In genomic region chr2:104568247-104568646, GRCh38 we compare ENCODE assay signal across 24 cellular contexts.
DNase-seq lines count a peak whose midpoint lies in the region; ATAC-seq and TF ChIP-seq lines count a peak whose summit lies in the region.
"Had no signal": no experiment of that assay in that cellular context is flagged by ENCODE, and none has a peak within 500 bp of the region (broad histone marks: within the 10 kb centered on the region; RNA-seq: fewer than 3 reads in every experiment).

No MANE protein-coding gene starts in this region.

- H2BK5ac ChIP-seq in mesenchymal stem cell (ENCODE audit: low read depth, low read length, poor library complexity, severe bottlenecking), result no peak overlapping the region

- H3K14ac ChIP-seq in mesenchymal stem cell (ENCODE audit: low read length in 2 of 2), result no peak overlapping the region

- no peak overlapping the region for H3K23ac ChIP-seq in mesenchymal stem cell (ENCODE audit: low read length in 2 of 2)

- no peak overlapping the region for H3K18ac ChIP-seq in mesenchymal stem cell (ENCODE audit: low read depth in 1 of 2, low read length in 2 of 2)

- CTCF ChIA-PET in CD4-positive, alpha-beta memory T cell (lab: Charles Lee; ENCODE audit: partially characterized antibody), result no interaction called here

- H3K4ac ChIP-seq in mesenchymal stem cell (ENCODE audit: low read depth in 1 of 2, low read length in 2 of 2), result no peak overlapping the region

- H3K27me3 ChIP-seq in SJCRH30 (no peaks in the 10 kb centered on the region), mesenchymal stem cell (ENCODE audit: control insufficient read depth in 1 of 2, insufficient read depth in 1 of 2, low read length in 2 of 2) (no peaks in the 10 kb centered on the region), gastrocnemius medialis (no peaks in the 10 kb centered on the region)
- no peaks in the 10 kb centered on the region for H3K27me3 ChIP-seq in CD4-positive, alpha-beta memory T cell (ENCODE audit: insufficient read depth, low read length)
- H3K27me3 ChIP-seq: BLaER1 treated with 17β-estradiol and CSF1 and Interleukin-3, amounts not matched to agents 10 nM and 100 nM had no signal

- H2BK15ac ChIP-seq in mesenchymal stem cell (ENCODE audit: low read depth, poor library complexity, severe bottlenecking), result no peak overlapping the region

- H3K27ac Mint-ChIP-seq in stimulated activated naive B cell treated with anti-CD40 and anti-IgM and Interleukin-4, amounts not matched to agents 10 μg/mL and 1 μg/mL and 100 μg/mL, for 72 hours, result peak overlapping the region; percentile 5
- H3K27ac Mint-ChIP-seq in CD4-positive, alpha-beta memory T cell, result no peak overlapping the region
- H3K27ac Mint-ChIP-seq: B cell; CD4-positive, alpha-beta T cell; CD8-positive, alpha-beta memory T cell had no signal

- no peak overlapping the region for H3K4me2 ChIP-seq in mesenchymal stem cell (ENCODE audit: low read length, poor library complexity, severe bottlenecking)
- H3K4me2 ChIP-seq: A549; BLaER1 treated with 17β-estradiol and CSF1 and Interleukin-3, amounts not matched to agents 10 nM and 100 nM had no signal

- no peak overlapping the region for H2BK120ac ChIP-seq in mesenchymal stem cell (ENCODE audit: low read depth, low read length)

- H3K9me3 Mint-ChIP-seq in stimulated activated naive B cell treated with anti-CD40 and anti-IgM and Interleukin-4, amounts not matched to agents 10 μg/mL and 1 μg/mL and 100 μg/mL, for 72 hours, result no peaks in the 10 kb centered on the region
- H3K9me3 Mint-ChIP-seq in CD4-positive, alpha-beta memory T cell, result peaks cover 0 to 10% (median 2%) of the 10 kb centered on the region in 8 donors
- H3K9me3 Mint-ChIP-seq: CD4-positive, alpha-beta T cell had no signal

- H3K4me1 ChIP-seq in SJCRH30 (peaks cover 5% of the 10 kb centered on the region; the same call in 1 of the 2 replicates), mesenchymal stem cell (ENCODE audit: control insufficient read depth, insufficient read depth, low read depth, low read length) (no peaks in the 10 kb centered on the region), gastrocnemius medialis (no peaks in the 10 kb centered on the region)
- H3K4me1 ChIP-seq in CD4-positive, alpha-beta memory T cell (ENCODE audit: insufficient read depth, low read length), result no peaks in the 10 kb centered on the region
- H3K4me1 ChIP-seq: A549 had no signal

- H3K4me3 ChIP-seq in SJCRH30 (no peak overlapping the region), mesenchymal stem cell (ENCODE audit: insufficient read depth in 1 of 2, low read depth in 1 of 2, low read length in 2 of 2) (no peak overlapping the region), gastrocnemius medialis (no peak overlapping the region)
- H3K4me3 ChIP-seq in CD4-positive, alpha-beta memory T cell (ENCODE audit: low read length in 2 of 2), result no peak overlapping the region
- H3K4me3 ChIP-seq: A549; BLaER1 treated with 17β-estradiol and CSF1 and Interleukin-3, amounts not matched to agents 10 nM and 100 nM; GM12878 had no signal

- intact Hi-C loops in gastrocnemius medialis (cut with DNase I; ENCODE audit: low total_unique reads), result no loop called here
- intact Hi-C loops in CD4-positive, alpha-beta memory T cell (cut with micrococcal nuclease), result no loop called here

- DNase-seq in SJCRH30, result peak; percentile 15 to 51
- no peak for DNase-seq in mesenchymal stem cell
- no peak for DNase-seq in gastrocnemius medialis
- no peak for DNase-seq in stimulated activated naive B cell treated with anti-CD40 and anti-IgM and Interleukin-4, amounts not matched to agents 10 μg/mL and 1 μg/mL and 100 μg/mL, for 72 hours
- DNase-seq in stimulated activated CD4-positive, alpha-beta T cell treated with anti-CD3 and anti-CD28 coated beads, Interleukin-4, amount 100 ng/mL, for 24 hours, result no peak
- no peak for DNase-seq in cerebellum (ENCODE audit: low spot score)
- no peak for DNase-seq in CD4-positive, alpha-beta memory T cell
- DNase-seq: AML-193; CD4-positive, alpha-beta T cell; CD8-positive, alpha-beta memory T cell; COR-L47; DMS 273 treated with DMSO at 0.1 percent for 48 hours; DMS153; DMS53; DMS79; DND-41; EL; GDM1 had no signal

- no peak overlapping the region for H3K9ac ChIP-seq in mesenchymal stem cell (ENCODE audit: low read length)
- H3K9ac ChIP-seq: BLaER1 treated with 17β-estradiol and CSF1 and Interleukin-3, amounts not matched to agents 10 nM and 100 nM had no signal

- TF ChIP-seq CTCF in gastrocnemius medialis (IDR thresholded peaks at IDR 0.05 in 4 of 5, conservative IDR thresholded peaks at IDR 0.05 in 1 of 5), result no peak

- H3K36me3 Mint-ChIP-seq in stimulated activated naive B cell treated with anti-CD40 and anti-IgM and Interleukin-4, amounts not matched to agents 10 μg/mL and 1 μg/mL and 100 μg/mL, for 72 hours, result no peaks in the 10 kb centered on the region
- H3K36me3 Mint-ChIP-seq in CD4-positive, alpha-beta memory T cell, result no peaks in the 10 kb centered on the region
- H3K36me3 Mint-ChIP-seq: CD8-positive, alpha-beta memory T cell had no signal

- POLR2A ChIA-PET in CD4-positive, alpha-beta memory T cell (lab: Charles Lee; ENCODE audit: partially characterized antibody), result no interaction called here

- H4K8ac ChIP-seq in mesenchymal stem cell (ENCODE audit: low read length), result peak overlapping the region; percentile 68

- in situ Hi-C loops in gastrocnemius medialis (cut with MboI; ENCODE audit: low sequenced_read_pairs in 4 of 4), result no loop called here

- no peaks in the 10 kb centered on the region for H3K36me3 ChIP-seq in SJCRH30
- H3K36me3 ChIP-seq in mesenchymal stem cell (ENCODE audit: control insufficient read depth in 1 of 2, insufficient read depth in 2 of 2, low read depth in 1 of 2, low read length in 2 of 2), result no peaks in the 10 kb centered on the region
- H3K36me3 ChIP-seq in gastrocnemius medialis, result no peaks in the 10 kb centered on the region
- H3K36me3 ChIP-seq in CD4-positive, alpha-beta memory T cell (ENCODE audit: insufficient read depth, low read length), result no peaks in the 10 kb centered on the region
- H3K36me3 ChIP-seq: BLaER1 treated with 17β-estradiol and CSF1 and Interleukin-3, amounts not matched to agents 10 nM and 100 nM had no signal

- TF ChIP-seq POLR2A in gastrocnemius medialis (IDR thresholded peaks at IDR 0.05), result no peak

- H3K79me1 ChIP-seq in mesenchymal stem cell (replicated peaks; ENCODE audit: low read length, poor library complexity, severe bottlenecking), result no peaks in the 10 kb centered on the region

- no peak overlapping the region for H2BK12ac ChIP-seq in mesenchymal stem cell (ENCODE audit: low read length in 2 of 2)

- H3K4me1 Mint-ChIP-seq in stimulated activated naive B cell treated with anti-CD40 and anti-IgM and Interleukin-4, amounts not matched to agents 10 μg/mL and 1 μg/mL and 100 μg/mL, for 72 hours, result peaks cover 0 to 5% of the 10 kb centered on the region in 2 donors
- H3K4me1 Mint-ChIP-seq in CD4-positive, alpha-beta memory T cell, result no peaks in the 10 kb centered on the region
- H3K4me1 Mint-ChIP-seq: B cell; CD8-positive, alpha-beta memory T cell had no signal

- no peaks in the 10 kb centered on the region for H3K27me3 Mint-ChIP-seq in stimulated activated naive B cell treated with anti-CD40 and anti-IgM and Interleukin-4, amounts not matched to agents 10 μg/mL and 1 μg/mL and 100 μg/mL, for 72 hours
- H3K27me3 Mint-ChIP-seq in CD4-positive, alpha-beta memory T cell, result no peaks in the 10 kb centered on the region
- H3K27me3 Mint-ChIP-seq: B cell; CD4-positive, alpha-beta T cell; CD8-positive, alpha-beta memory T cell had no signal

- H2AFZ ChIP-seq in mesenchymal stem cell (ENCODE audit: low read depth, low read length), result no peak overlapping the region

- H3K27ac ChIP-seq in SJCRH30, result peak overlapping the region; percentile 67
- no peak overlapping the region for H3K27ac ChIP-seq in mesenchymal stem cell (ENCODE audit: low read length, poor library complexity, severe bottlenecking)
- no peak overlapping the region for H3K27ac ChIP-seq in gastrocnemius medialis
- no peak overlapping the region for H3K27ac ChIP-seq in CD4-positive, alpha-beta memory T cell (ENCODE audit: low read depth, low read length)
- H3K27ac ChIP-seq: 22Rv1; A549; BLaER1 treated with 17β-estradiol and CSF1 and Interleukin-3, amounts not matched to agents 10 nM and 100 nM; C4-2B had no signal

- H3K4me3 Mint-ChIP-seq in stimulated activated naive B cell treated with anti-CD40 and anti-IgM and Interleukin-4, amounts not matched to agents 10 μg/mL and 1 μg/mL and 100 μg/mL, for 72 hours, result no peak overlapping the region
- no peak overlapping the region for H3K4me3 Mint-ChIP-seq in CD4-positive, alpha-beta memory T cell
- H3K4me3 Mint-ChIP-seq: B cell; CD4-positive, alpha-beta T cell; CD8-positive, alpha-beta memory T cell had no signal

- WGBS in mesenchymal stem cell, result 81% methylated on average over 4 of the region's 4 CpGs

- H3K9me3 ChIP-seq in SJCRH30 (replicated peaks), result no peaks in the 10 kb centered on the region
- H3K9me3 ChIP-seq in mesenchymal stem cell (ENCODE audit: control insufficient read depth, low read length), result no peaks in the 10 kb centered on the region
- H3K9me3 ChIP-seq in gastrocnemius medialis, result no peaks in the 10 kb centered on the region
- no peaks in the 10 kb centered on the region for H3K9me3 ChIP-seq in CD4-positive, alpha-beta memory T cell (ENCODE audit: control insufficient read depth in 1 of 2, low read length in 2 of 2)
- H3K9me3 ChIP-seq: A549; BLaER1 treated with 17β-estradiol and CSF1 and Interleukin-3, amounts not matched to agents 10 nM and 100 nM had no signal

- H2AK5ac ChIP-seq in mesenchymal stem cell (ENCODE audit: low read length, severe bottlenecking), result no peak overlapping the region

- peak; percentile 14 to 56 for ATAC-seq in gastrocnemius medialis
- no peak for ATAC-seq in stimulated activated naive B cell treated with anti-CD40 and anti-IgM and Interleukin-4, amounts not matched to agents 10 μg/mL and 1 μg/mL and 100 μg/mL, for 72 hours (replicated peaks)
- ATAC-seq: A549, GM12878 had no signal

- no peak overlapping the region for H4K91ac ChIP-seq in mesenchymal stem cell (ENCODE audit: low read length)

Comparison
In these comparisons a context has a peak if more than half of its experiments do, and no peak if none do; other contexts are left out.
1. DNase-seq: peak in SJCRH30 (2 of 2); none in mesenchymal stem cell (single experiment), gastrocnemius medialis (0 of 2), stimulated activated naive B cell treated with anti-CD40 and anti-IgM and Interleukin-4, amounts not matched to agents 10 μg/mL and 1 μg/mL and 100 μg/mL, for 72 hours (single experiment), stimulated activated CD4-positive, alpha-beta T cell treated with anti-CD3 and anti-CD28 coated beads, Interleukin-4, amount 100 ng/mL, for 24 hours (single experiment), cerebellum (single experiment) and CD4-positive, alpha-beta memory T cell (0 of 5).
2. ATAC-seq: peak in gastrocnemius medialis (2 of 2); none in stimulated activated naive B cell treated with anti-CD40 and anti-IgM and Interleukin-4, amounts not matched to agents 10 μg/mL and 1 μg/mL and 100 μg/mL, for 72 hours (0 of 2).